In the genomic region with DNA sequence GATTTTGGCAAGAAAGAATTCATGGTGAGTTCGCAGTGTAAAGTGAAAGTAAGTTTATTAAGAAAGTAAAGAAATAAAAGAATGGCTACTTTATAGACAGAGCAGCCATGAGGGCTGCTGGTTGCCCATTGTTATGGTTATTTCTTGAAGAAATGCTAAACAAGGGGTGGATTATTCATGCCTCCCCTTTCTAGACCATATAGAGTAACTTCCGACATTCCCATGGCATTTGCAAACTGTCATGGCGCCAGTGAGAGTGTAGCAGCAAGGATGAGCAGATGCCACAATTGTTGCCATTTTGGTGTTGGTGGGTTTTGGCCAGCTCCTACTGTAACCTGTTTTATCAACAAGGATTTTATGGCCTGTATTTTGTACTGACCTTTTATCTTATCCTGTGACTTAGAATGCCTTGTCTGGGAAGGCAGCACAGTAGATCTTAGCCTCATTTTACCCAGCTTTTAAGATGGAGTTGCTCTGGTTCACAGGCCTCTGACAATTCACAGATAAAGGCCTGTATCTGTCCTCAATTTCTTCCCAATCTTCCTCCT, we compare ENCODE assay signal across 2 cellular contexts.
TF ChIP-seq lines count a peak whose summit lies in the region.

No MANE protein-coding gene starts in this region.

TF ChIP-seq in liver, 16 proteins besides CTCF, POLR2A, EP300 and RAD21:
- TF ChIP-seq TAF1 (conservative IDR thresholded peaks at IDR 0.05): no peak
- TF ChIP-seq YY1 (IDR thresholded peaks at IDR 0.05): peak; percentile 61

TF ChIP-seq in HepG2, 621 proteins besides CTCF, POLR2A, EP300 and RAD21:
- TF ChIP-seq PCBP2 (optimal IDR thresholded peaks at IDR 0.05; ENCODE audit: low read depth, low read length, poor library complexity, severe bottlenecking): no peak
- no peak for TF ChIP-seq MTA1 (CRISPR knock-in tag; IDR thresholded peaks at IDR 0.05; ENCODE audit: borderline replicate concordance)
- no peak for TF ChIP-seq HOXA5 (CRISPR knock-in tag; IDR thresholded peaks at IDR 0.05)
- TF ChIP-seq ZNF138 (CRISPR knock-in tag; IDR thresholded peaks at IDR 0.05; ENCODE audit: low read depth): no peak
- TF ChIP-seq, protein P1, sequence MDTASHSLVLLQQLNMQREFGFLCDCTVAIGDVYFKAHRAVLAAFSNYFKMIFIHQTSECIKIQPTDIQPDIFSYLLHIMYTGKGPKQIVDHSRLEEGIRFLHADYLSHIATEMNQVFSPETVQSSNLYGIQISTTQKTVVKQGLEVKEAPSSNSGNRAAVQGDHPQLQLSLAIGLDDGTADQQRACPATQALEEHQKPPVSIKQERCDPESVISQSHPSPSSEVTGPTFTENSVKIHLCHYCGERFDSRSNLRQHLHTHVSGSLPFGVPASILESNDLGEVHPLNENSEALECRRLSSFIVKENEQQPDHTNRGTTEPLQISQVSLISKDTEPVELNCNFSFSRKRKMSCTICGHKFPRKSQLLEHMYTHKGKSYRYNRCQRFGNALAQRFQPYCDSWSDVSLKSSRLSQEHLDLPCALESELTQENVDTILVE (CRISPR knock-in tag; IDR thresholded peaks at IDR 0.05): no peak
- no peak for TF ChIP-seq THAP8 (CRISPR knock-in tag; IDR thresholded peaks at IDR 0.05; ENCODE audit: borderline replicate concordance)
- no peak for TF ChIP-seq MBD4 (IDR thresholded peaks at IDR 0.05; ENCODE audit: borderline replicate concordance, low read length)
- no peak for TF ChIP-seq MXD4 (CRISPR knock-in tag; IDR thresholded peaks at IDR 0.05)
- no peak for TF ChIP-seq HNF4A (CRISPR knock-in tag; IDR thresholded peaks at IDR 0.05)
- TF ChIP-seq CEBPG (CRISPR knock-in tag; IDR thresholded peaks at IDR 0.05): no peak
- TF ChIP-seq ZNF333 (CRISPR knock-in tag; IDR thresholded peaks at IDR 0.05; ENCODE audit: borderline replicate concordance): no peak
- no peak for TF ChIP-seq HCFC1 (IDR thresholded peaks at IDR 0.05; ENCODE audit: low read depth, low read length)
- no peak for TF ChIP-seq ZNF878 (CRISPR knock-in tag; IDR thresholded peaks at IDR 0.05)
- TF ChIP-seq HOXA3 (CRISPR knock-in tag; IDR thresholded peaks at IDR 0.05): no peak
